In the genomic region with DNA sequence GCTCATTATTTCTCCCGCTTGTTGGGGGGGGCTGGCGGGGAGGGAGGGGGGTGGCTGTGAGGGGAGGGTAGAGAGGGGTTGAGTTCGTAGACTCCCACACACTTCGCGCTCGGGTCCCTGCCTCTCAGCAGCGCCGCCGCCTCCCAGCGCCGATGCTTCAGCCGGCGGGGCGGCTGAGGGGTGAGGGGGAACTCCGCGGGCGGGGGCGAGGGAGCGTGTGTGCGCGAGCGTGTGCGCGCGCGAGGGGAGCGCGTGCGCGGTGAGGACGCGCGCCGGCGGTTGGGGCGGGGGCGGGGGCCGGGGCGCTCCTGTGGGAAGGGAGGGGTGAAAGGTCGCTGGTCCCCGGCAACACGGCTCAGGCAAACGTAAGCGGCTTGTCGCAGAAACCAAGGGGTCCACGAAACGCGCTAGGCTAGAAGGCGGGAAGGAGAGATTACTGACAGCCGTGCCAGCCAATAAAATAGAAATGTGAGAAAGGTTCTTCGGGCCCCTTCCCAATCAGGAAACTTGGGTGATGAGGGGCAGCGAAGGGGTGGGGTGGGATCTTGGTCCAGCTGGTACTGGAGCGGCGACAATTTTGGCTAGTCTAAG, we compare ENCODE assay signal across 1 cellular context.
A peak's percentile ranks its signal among the peaks of the same experiment; 100 is the strongest.
TF ChIP-seq lines count a peak whose summit lies in the region.

No MANE protein-coding gene starts in this region.

TF ChIP-seq in SK-N-SH, 30 proteins besides CTCF, POLR2A, EP300 and RAD21 (continued from another document):
- TF ChIP-seq IRF3 (IDR thresholded peaks at IDR 0.05; ENCODE audit: low read depth, low read length) (peak; percentile 67), ELF1 (IDR thresholded peaks at IDR 0.05) (no peak), FOXM1 (IDR thresholded peaks at IDR 0.05; ENCODE audit: low read depth) (no peak), CHD2 (IDR thresholded peaks at IDR 0.05; ENCODE audit: low read length, partially characterized antibody) (peak; percentile 72), POLR2AphosphoS5 (IDR thresholded peaks at IDR 0.05; ENCODE audit: low read depth, low read length) (no peak), NRF1 (IDR thresholded peaks at IDR 0.05; ENCODE audit: low read depth, low read length) (peak; percentile 65), GABPA (IDR thresholded peaks at IDR 0.05; ENCODE audit: low read depth) (no peak), RFX5 (IDR thresholded peaks at IDR 0.05; ENCODE audit: low read length) (peak; percentile 68)
- TF ChIP-seq, protein P1, sequence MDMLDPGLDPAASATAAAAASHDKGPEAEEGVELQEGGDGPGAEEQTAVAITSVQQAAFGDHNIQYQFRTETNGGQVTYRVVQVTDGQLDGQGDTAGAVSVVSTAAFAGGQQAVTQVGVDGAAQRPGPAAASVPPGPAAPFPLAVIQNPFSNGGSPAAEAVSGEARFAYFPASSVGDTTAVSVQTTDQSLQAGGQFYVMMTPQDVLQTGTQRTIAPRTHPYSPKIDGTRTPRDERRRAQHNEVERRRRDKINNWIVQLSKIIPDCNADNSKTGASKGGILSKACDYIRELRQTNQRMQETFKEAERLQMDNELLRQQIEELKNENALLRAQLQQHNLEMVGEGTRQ (IDR thresholded peaks at IDR 0.05; ENCODE audit: borderline replicate concordance, low read depth, low read length): no peak
